In genomic region chr14:103121161-103121845, GRCh38 we compare ENCODE assay signal across 1 cellular context.
TF ChIP-seq lines count a peak whose summit lies in the region.

No MANE protein-coding gene starts in this region.

TF ChIP-seq in GM23338, 12 proteins besides CTCF, POLR2A, EP300 and RAD21 (continued from another document):
- TF ChIP-seq, protein P1, sequence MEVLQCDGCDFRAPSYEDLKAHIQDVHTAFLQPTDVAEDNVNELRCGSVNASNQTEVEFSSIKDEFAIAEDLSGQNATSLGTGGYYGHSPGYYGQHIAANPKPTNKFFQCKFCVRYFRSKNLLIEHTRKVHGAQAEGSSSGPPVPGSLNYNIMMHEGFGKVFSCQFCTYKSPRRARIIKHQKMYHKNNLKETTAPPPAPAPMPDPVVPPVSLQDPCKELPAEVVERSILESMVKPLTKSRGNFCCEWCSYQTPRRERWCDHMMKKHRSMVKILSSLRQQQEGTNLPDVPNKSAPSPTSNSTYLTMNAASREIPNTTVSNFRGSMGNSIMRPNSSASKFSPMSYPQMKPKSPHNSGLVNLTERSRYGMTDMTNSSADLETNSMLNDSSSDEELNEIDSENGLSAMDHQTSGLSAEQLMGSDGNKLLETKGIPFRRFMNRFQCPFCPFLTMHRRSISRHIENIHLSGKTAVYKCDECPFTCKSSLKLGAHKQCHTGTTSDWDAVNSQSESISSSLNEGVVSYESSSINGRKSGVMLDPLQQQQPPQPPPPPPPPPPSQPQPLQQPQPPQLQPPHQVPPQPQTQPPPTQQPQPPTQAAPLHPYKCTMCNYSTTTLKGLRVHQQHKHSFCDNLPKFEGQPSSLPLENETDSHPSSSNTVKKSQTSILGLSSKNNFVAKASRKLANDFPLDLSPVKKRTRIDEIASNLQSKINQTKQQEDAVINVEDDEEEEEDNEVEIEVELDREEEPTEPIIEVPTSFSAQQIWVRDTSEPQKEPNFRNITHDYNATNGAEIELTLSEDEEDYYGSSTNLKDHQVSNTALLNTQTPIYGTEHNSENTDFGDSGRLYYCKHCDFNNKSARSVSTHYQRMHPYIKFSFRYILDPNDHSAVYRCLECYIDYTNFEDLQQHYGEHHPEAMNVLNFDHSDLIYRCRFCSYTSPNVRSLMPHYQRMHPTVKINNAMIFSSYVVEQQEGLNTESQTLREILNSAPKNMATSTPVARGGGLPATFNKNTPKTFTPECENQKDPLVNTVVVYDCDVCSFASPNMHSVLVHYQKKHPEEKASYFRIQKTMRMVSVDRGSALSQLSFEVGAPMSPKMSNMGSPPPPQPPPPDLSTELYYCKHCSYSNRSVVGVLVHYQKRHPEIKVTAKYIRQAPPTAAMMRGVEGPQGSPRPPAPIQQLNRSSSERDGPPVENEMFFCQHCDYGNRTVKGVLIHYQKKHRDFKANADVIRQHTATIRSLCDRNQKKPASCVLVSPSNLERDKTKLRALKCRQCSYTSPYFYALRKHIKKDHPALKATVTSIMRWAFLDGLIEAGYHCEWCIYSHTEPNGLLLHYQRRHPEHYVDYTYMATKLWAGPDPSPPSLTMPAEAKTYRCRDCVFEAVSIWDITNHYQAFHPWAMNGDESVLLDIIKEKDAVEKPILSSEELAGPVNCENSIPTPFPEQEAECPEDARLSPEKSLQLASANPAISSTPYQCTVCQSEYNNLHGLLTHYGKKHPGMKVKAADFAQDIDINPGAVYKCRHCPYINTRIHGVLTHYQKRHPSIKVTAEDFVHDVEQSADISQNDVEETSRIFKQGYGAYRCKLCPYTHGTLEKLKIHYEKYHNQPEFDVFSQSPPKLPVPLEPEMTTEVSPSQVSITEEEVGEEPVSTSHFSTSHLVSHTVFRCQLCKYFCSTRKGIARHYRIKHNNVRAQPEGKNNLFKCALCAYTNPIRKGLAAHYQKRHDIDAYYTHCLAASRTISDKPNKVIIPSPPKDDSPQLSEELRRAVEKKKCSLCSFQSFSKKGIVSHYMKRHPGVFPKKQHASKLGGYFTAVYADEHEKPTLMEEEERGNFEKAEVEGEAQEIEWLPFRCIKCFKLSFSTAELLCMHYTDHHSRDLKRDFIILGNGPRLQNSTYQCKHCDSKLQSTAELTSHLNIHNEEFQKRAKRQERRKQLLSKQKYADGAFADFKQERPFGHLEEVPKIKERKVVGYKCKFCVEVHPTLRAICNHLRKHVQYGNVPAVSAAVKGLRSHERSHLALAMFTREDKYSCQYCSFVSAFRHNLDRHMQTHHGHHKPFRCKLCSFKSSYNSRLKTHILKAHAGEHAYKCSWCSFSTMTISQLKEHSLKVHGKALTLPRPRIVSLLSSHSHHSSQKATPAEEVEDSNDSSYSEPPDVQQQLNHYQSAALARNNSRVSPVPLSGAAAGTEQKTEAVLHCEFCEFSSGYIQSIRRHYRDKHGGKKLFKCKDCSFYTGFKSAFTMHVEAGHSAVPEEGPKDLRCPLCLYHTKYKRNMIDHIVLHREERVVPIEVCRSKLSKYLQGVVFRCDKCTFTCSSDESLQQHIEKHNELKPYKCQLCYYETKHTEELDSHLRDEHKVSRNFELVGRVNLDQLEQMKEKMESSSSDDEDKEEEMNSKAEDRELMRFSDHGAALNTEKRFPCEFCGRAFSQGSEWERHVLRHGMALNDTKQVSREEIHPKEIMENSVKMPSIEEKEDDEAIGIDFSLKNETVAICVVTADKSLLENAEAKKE (CRISPR knock-in tag; IDR thresholded peaks at IDR 0.05), result no peak
- TF ChIP-seq ZNF114 (CRISPR knock-in tag; IDR thresholded peaks at IDR 0.05) (no peak), STAT1 (IDR thresholded peaks at IDR 0.05; ENCODE audit: unreplicated experiment) (no peak), NANOG (IDR thresholded peaks at IDR 0.05; ENCODE audit: borderline replicate concordance) (no peak), EZH2 (IDR thresholded peaks at IDR 0.05; ENCODE audit: low read depth, unreplicated experiment) (no peak)
